In the genomic region with DNA sequence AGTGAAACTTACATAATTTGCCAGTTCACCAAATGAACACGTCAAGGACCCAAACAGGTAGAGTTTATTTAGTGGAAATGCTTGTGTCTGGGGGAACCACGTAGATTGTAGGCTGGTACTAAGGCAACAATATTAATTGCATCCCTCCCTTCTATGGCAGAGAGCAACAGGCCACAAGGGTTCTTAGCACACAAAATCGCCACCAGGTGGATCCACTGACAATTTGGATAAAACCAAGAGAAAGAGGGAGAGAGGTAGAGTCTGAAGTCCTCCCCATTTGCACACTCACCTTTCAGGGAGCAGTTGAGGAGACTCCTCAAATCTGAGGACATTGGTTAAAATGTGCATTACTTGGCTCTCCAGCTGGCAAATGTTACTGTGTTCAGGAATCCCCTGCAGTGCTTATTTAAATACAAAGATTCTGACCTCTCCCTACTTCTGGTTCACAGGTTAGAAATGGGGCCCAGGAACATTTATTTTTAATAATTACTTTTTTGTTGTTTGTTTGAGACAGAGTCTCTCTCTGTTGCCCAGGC, we compare ENCODE assay signal across 11 cellular contexts.
DNase-seq lines count a peak whose midpoint lies in the region; ATAC-seq and TF ChIP-seq lines count a peak whose summit lies in the region.
"Had no signal": no experiment of that assay in that cellular context is flagged by ENCODE, and none has a peak within 500 bp of the region (broad histone marks: within the 10 kb centered on the region; RNA-seq: fewer than 3 reads in every experiment).

No MANE protein-coding gene starts in this region.

- H3K79me2 ChIP-seq in DOHH2 (ENCODE audit: control insufficient read depth, low read length) = no peaks in the 10 kb centered on the region

- POLR2A ChIA-PET in WTC11 (lab: Charles Lee) = no interaction called here

- H3K36me3 ChIP-seq in DOHH2 (ENCODE audit: control insufficient read depth, low read length) (peaks cover 18% of the 10 kb centered on the region), kidney epithelial cell (ENCODE audit: control insufficient read depth, insufficient read depth, low read length) (no peaks in the 10 kb centered on the region)

- no peak overlapping the region for H3K4me3 ChIP-seq in DOHH2 (ENCODE audit: low read length)
- no peak overlapping the region for H3K4me3 ChIP-seq in kidney epithelial cell (ENCODE audit: low read depth, low read length)

- H3K4me3 Mint-ChIP-seq in HFFc6 (no peak overlapping the region), WTC11 (no peak overlapping the region)
- H3K4me3 Mint-ChIP-seq in activated naive CD8-positive, alpha-beta T cell treated with anti-CD3 and anti-CD28 coated beads, Interleukin-2, amount 50 U/mL, for 24 hours = no peak overlapping the region
- H3K4me3 Mint-ChIP-seq: activated T-cell treated with anti-CD3 and anti-CD28 coated beads, Interleukin-2, amount 50 U/mL, for 4 hours; central memory CD8-positive, alpha-beta T cell; stimulated activated naive CD8-positive, alpha-beta T cell treated with anti-CD3 and anti-CD28 coated beads, Interleukin-15, Interleukin-2, amounts not matched to agents 100 ng/mL and 50 ng/mL, for 24 hours had no signal

- ATAC-seq in WTC11 = peak; percentile 67
- no peak for ATAC-seq in activated naive CD8-positive, alpha-beta T cell treated with anti-CD3 and anti-CD28 coated beads, Interleukin-2, amount 50 U/mL, for 24 hours
- ATAC-seq: activated T-cell treated with anti-CD3 and anti-CD28 coated beads, Interleukin-2, amount 50 U/mL, for 4 hours had no signal

- no peaks in the 10 kb centered on the region for H3K4me1 ChIP-seq in DOHH2 (ENCODE audit: control insufficient read depth, low read length)

- H4K20me1 ChIP-seq in DOHH2 (ENCODE audit: control insufficient read depth, insufficient read depth, low read depth, low read length) = no peaks in the 10 kb centered on the region

- H3K4me2 ChIP-seq in DOHH2 (ENCODE audit: low read length) = no peak overlapping the region

- H3K27ac Mint-ChIP-seq in HFFc6 (no peak overlapping the region), WTC11 (no peak overlapping the region)
- H3K27ac Mint-ChIP-seq in activated naive CD8-positive, alpha-beta T cell treated with anti-CD3 and anti-CD28 coated beads, Interleukin-2, amount 50 U/mL, for 24 hours = no peak overlapping the region
- H3K27ac Mint-ChIP-seq: stimulated activated naive CD8-positive, alpha-beta T cell treated with anti-CD3 and anti-CD28 coated beads, Interleukin-15, Interleukin-2, amounts not matched to agents 100 ng/mL and 50 ng/mL, for 24 hours had no signal

- H3F3A ChIP-seq in DOHH2 (ENCODE audit: control insufficient read depth, insufficient read depth) = no peaks in the 10 kb centered on the region

- CTCF ChIA-PET in WTC11 (lab: Charles Lee) = interaction anchor here (0.8 to 1.7 kb wide), 3 partner anchors 12 to 190 kb away, joined by 3 read pairs; no protein-coding TSS in a partner anchor

- no peaks in the 10 kb centered on the region for H3K9me3 Mint-ChIP-seq in HFFc6
- no peaks in the 10 kb centered on the region for H3K9me3 Mint-ChIP-seq in WTC11
- peaks cover 4% of the 10 kb centered on the region for H3K9me3 Mint-ChIP-seq in activated naive CD8-positive, alpha-beta T cell treated with anti-CD3 and anti-CD28 coated beads, Interleukin-2, amount 50 U/mL, for 24 hours
- H3K9me3 Mint-ChIP-seq: activated T-cell treated with anti-CD3 and anti-CD28 coated beads, Interleukin-2, amount 50 U/mL, for 4 hours; stimulated activated naive CD8-positive, alpha-beta T cell treated with anti-CD3 and anti-CD28 coated beads, Interleukin-15, Interleukin-2, amounts not matched to agents 100 ng/mL and 50 ng/mL, for 24 hours had no signal

- H3K36me3 Mint-ChIP-seq in HFFc6 (ENCODE audit: low read depth) (no peaks in the 10 kb centered on the region), WTC11 (no peaks in the 10 kb centered on the region)
- no peaks in the 10 kb centered on the region for H3K36me3 Mint-ChIP-seq in activated naive CD8-positive, alpha-beta T cell treated with anti-CD3 and anti-CD28 coated beads, Interleukin-2, amount 50 U/mL, for 24 hours (ENCODE audit: low read depth)

- DNase-seq in HFFc6 (no peak), WTC11 (ENCODE audit: low spot score) (peak; percentile 37), kidney epithelial cell (ENCODE audit: low read depth) (no peak), globus pallidus (ENCODE audit: low spot score) (no peak)
- DNase-seq in activated naive CD4-positive, alpha-beta T cell (lab: John Stamatoyannopoulos, UW) = no peak
- DNase-seq in activated naive CD8-positive, alpha-beta T cell treated with anti-CD3 and anti-CD28 coated beads, Interleukin-2, amount 50 U/mL, for 24 hours = no peak
- DNase-seq: activated T-cell treated with anti-CD3 and anti-CD28 coated beads, Interleukin-2, amount 50 U/mL, for 4 hours; hippocampal formation had no signal

- TF ChIP-seq CTCF in DOHH2 (IDR thresholded peaks at IDR 0.05; ENCODE audit: low read depth, low read length, poor library complexity, severe bottlenecking) (peak; percentile 37), HFFc6 (IDR thresholded peaks at IDR 0.05) (peak; percentile 66), WTC11 (IDR thresholded peaks at IDR 0.05) (no peak), kidney epithelial cell (IDR thresholded peaks at IDR 0.05; ENCODE audit: insufficient read depth, low read length, poor library complexity, severe bottlenecking) (peak; percentile 27)

- H3K27me3 Mint-ChIP-seq in HFFc6 (ENCODE audit: insufficient read depth) = peaks cover 4% of the 10 kb centered on the region
- peaks cover 4% of the 10 kb centered on the region for H3K27me3 Mint-ChIP-seq in WTC11 (ENCODE audit: low read depth)
- peaks cover 12% of the 10 kb centered on the region for H3K27me3 Mint-ChIP-seq in activated naive CD8-positive, alpha-beta T cell treated with anti-CD3 and anti-CD28 coated beads, Interleukin-2, amount 50 U/mL, for 24 hours

- H3K9me2 ChIP-seq in DOHH2 (replicated peaks; ENCODE audit: control insufficient read depth, low read length) = no peaks in the 10 kb centered on the region

- H3K27ac ChIP-seq in DOHH2 (ENCODE audit: low read depth, low read length) = no peak overlapping the region

- H3K4me1 Mint-ChIP-seq in HFFc6 (ENCODE audit: low read depth) (no peaks in the 10 kb centered on the region), WTC11 (peaks cover 30% of the 10 kb centered on the region)
- no peaks in the 10 kb centered on the region for H3K4me1 Mint-ChIP-seq in activated naive CD8-positive, alpha-beta T cell treated with anti-CD3 and anti-CD28 coated beads, Interleukin-2, amount 50 U/mL, for 24 hours
- H3K4me1 Mint-ChIP-seq: central memory CD8-positive, alpha-beta T cell had no signal

- no peaks in the 10 kb centered on the region for H3K27me3 ChIP-seq in DOHH2 (ENCODE audit: control insufficient read depth, low read length)
- H3K27me3 ChIP-seq in kidney epithelial cell (ENCODE audit: control insufficient read depth, insufficient read depth, low read length) = no peaks in the 10 kb centered on the region

- no peaks in the 10 kb centered on the region for H3K9me3 ChIP-seq in DOHH2 (ENCODE audit: control insufficient read depth, insufficient read depth, low read length)

TF ChIP-seq in WTC11, 78 proteins besides CTCF, POLR2A, EP300 and RAD21:
- TF ChIP-seq, protein P1, sequence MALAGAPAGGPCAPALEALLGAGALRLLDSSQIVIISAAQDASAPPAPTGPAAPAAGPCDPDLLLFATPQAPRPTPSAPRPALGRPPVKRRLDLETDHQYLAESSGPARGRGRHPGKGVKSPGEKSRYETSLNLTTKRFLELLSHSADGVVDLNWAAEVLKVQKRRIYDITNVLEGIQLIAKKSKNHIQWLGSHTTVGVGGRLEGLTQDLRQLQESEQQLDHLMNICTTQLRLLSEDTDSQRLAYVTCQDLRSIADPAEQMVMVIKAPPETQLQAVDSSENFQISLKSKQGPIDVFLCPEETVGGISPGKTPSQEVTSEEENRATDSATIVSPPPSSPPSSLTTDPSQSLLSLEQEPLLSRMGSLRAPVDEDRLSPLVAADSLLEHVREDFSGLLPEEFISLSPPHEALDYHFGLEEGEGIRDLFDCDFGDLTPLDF (CRISPR knock-in tag; IDR thresholded peaks at IDR 0.05) = no peak
- TF ChIP-seq, protein P2, sequence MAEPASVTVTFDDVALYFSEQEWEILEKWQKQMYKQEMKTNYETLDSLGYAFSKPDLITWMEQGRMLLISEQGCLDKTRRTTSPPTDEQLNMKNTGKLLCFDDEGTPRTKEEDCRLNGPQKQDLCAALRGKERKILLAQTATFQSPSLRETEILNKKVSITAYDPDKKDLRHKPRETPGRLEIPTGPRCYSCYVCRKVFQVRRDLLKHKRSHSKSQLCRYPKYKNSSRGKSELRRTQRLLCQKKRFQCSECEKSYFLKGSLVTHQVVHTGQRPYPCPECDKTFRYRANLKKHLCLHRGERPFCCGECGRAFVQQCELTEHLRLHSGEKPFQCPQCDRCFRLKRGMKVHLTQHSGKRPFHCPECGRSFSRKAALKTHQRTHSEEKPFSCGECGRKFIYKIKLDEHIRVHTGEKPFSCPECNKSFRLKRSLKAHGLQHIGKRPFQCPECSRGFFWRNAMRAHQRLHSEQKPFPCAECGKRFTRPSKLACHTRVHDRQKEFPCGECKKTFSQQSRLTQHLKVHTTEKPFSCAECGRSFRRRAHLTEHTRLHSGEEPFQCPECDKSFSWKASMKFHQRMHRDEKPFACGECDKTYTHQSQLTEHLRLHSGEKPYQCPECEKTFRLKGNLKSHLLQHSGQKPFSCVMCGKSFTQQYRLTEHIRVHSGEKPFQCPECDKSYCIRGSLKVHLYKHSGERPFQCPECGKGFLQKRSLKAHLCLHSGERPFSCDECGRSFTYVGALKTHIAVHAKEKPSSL (CRISPR knock-in tag; conservative IDR thresholded peaks at IDR 0.05) = no peak
- TF ChIP-seq MYBL2 (CRISPR knock-in tag; IDR thresholded peaks at IDR 0.05) = no peak
